11 cellular contexts compared by ENCODE assay signal in the genomic region with DNA sequence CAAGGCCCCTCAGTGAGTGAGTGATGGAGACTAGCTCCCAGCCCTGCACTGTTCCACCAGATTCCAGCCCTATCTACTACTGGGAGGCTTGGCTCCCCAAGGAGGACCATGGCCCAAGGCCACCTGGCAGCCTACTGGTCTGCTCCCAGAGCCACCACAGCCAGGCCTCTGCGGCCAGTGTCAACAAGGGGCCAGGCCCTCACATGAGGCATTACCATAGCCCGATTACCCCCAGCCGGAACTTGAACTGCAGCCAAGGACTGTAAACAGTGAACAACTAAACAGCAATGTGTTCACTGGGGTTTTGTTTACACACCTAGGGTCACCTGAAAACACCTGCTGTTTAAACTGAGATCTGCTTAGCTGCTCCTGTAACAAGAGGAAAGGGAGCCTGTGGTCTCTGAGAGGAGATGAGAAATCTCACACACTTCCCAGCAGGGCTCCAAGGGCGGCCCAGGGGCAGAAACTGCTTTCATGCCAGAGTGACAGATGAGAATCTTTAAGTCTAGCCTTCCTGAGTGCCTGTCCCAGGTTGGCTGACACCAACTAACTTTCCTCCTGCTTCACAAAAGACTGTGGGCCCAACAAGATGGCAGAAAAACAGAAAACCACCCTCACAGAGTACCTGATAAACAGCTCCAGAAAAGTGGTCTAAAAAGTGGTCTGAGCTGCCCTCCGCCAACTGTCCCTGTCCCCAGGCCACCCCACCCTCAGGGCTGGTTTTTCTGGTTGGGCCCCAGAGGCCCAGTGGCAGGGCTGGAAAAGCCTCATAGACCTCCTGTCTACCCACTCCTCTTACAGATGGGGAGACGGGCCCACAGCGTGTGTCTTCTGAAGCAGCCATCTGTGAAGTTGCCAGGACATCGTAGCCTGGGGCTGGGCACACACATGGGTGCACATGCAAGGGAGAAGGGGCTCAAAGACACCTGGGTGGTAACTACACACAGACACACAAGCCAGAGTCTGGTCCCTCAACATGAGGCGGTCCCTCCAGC. TPM values are rescaled to one million over a fixed set of nuclear protein-coding genes. Genes with fewer than 3 reads are reported as not detected.
DNase-seq lines count a peak whose midpoint lies in the region; ATAC-seq and TF ChIP-seq lines count a peak whose summit lies in the region.
"Had no signal": no experiment of that assay in that cellular context is flagged by ENCODE, and none has a peak within 500 bp of the region (broad histone marks: within the 10 kb centered on the region; RNA-seq: fewer than 3 reads in every experiment).

No MANE protein-coding gene starts in this region.

- DNase-seq in NCI-H748 treated with DMSO at 0.1 percent for 48 hours (lab: John Stamatoyannopoulos, UW) (peak; percentile 96), Right ventricle myocardium superior (peak; percentile 92), Kasumi-1 (lab: John Stamatoyannopoulos, UW) (no peak), NOMO-1 (lab: John Stamatoyannopoulos, UW; ENCODE audit: unreplicated experiment in 2 of 2) (no peak), dedifferentiated amniotic fluid mesenchymal stem cell (ENCODE audit: extremely low spot score) (no peak), germinal center (ENCODE audit: low spot score) (no peak)
- no peak for DNase-seq in stimulated activated effector memory CD8-positive, alpha-beta T cell treated with anti-CD3 and anti-CD28 coated beads, Interleukin-12 subunit alpha, Interleukin-12 subunit beta, amount 100 ng/mL, for 72 hours (ENCODE audit: low spot score in 2 of 2)
- DNase-seq: midbrain, T-helper 2 cell had no signal

- TF ChIP-seq EP300 in Ishikawa (IDR thresholded peaks at IDR 0.05; ENCODE audit: borderline replicate concordance): no peak

- H3K4me3 Mint-ChIP-seq in stimulated activated effector memory CD8-positive, alpha-beta T cell treated with anti-CD3 and anti-CD28 coated beads, Interleukin-12 subunit alpha, Interleukin-12 subunit beta, amount 100 ng/mL, for 72 hours: no peak overlapping the region
- H3K4me3 Mint-ChIP-seq: central memory CD8-positive, alpha-beta T cell had no signal

- peaks cover 96% of the 10 kb centered on the region for H3K36me3 Mint-ChIP-seq in stimulated activated effector memory CD8-positive, alpha-beta T cell treated with anti-CD3 and anti-CD28 coated beads, Interleukin-12 subunit alpha, Interleukin-12 subunit beta, amount 100 ng/mL, for 72 hours

- intact Hi-C loops in Right ventricle myocardium superior (cut with DNase I): loop anchor here (10.0 kb wide), 1 partner anchor 123 kb away; the partner anchor contains the start of gene NAXE

- H3K27ac Mint-ChIP-seq in stimulated activated effector memory CD8-positive, alpha-beta T cell treated with anti-CD3 and anti-CD28 coated beads, Interleukin-12 subunit alpha, Interleukin-12 subunit beta, amount 100 ng/mL, for 72 hours: peak overlapping the region; percentile 75

- H3K4me1 Mint-ChIP-seq in stimulated activated effector memory CD8-positive, alpha-beta T cell treated with anti-CD3 and anti-CD28 coated beads, Interleukin-12 subunit alpha, Interleukin-12 subunit beta, amount 100 ng/mL, for 72 hours: peaks cover 33% of the 10 kb centered on the region

- peak; percentile 85 for ATAC-seq in Right ventricle myocardium superior (ENCODE audit: poor library complexity)
- ATAC-seq in stimulated activated effector memory CD8-positive, alpha-beta T cell treated with anti-CD3 and anti-CD28 coated beads, Interleukin-12 subunit alpha, Interleukin-12 subunit beta, amount 100 ng/mL, for 72 hours: no peak

- TF ChIP-seq RAD21 in Ishikawa (IDR thresholded peaks at IDR 0.05; ENCODE audit: low read depth): no peak

- H3K9me3 Mint-ChIP-seq in stimulated activated effector memory CD8-positive, alpha-beta T cell treated with anti-CD3 and anti-CD28 coated beads, Interleukin-12 subunit alpha, Interleukin-12 subunit beta, amount 100 ng/mL, for 72 hours: no peaks in the 10 kb centered on the region
- H3K9me3 Mint-ChIP-seq: central memory CD8-positive, alpha-beta T cell had no signal

TF ChIP-seq in Ishikawa, 13 proteins besides CTCF, POLR2A, EP300 and RAD21:
- TF ChIP-seq, protein P1, sequence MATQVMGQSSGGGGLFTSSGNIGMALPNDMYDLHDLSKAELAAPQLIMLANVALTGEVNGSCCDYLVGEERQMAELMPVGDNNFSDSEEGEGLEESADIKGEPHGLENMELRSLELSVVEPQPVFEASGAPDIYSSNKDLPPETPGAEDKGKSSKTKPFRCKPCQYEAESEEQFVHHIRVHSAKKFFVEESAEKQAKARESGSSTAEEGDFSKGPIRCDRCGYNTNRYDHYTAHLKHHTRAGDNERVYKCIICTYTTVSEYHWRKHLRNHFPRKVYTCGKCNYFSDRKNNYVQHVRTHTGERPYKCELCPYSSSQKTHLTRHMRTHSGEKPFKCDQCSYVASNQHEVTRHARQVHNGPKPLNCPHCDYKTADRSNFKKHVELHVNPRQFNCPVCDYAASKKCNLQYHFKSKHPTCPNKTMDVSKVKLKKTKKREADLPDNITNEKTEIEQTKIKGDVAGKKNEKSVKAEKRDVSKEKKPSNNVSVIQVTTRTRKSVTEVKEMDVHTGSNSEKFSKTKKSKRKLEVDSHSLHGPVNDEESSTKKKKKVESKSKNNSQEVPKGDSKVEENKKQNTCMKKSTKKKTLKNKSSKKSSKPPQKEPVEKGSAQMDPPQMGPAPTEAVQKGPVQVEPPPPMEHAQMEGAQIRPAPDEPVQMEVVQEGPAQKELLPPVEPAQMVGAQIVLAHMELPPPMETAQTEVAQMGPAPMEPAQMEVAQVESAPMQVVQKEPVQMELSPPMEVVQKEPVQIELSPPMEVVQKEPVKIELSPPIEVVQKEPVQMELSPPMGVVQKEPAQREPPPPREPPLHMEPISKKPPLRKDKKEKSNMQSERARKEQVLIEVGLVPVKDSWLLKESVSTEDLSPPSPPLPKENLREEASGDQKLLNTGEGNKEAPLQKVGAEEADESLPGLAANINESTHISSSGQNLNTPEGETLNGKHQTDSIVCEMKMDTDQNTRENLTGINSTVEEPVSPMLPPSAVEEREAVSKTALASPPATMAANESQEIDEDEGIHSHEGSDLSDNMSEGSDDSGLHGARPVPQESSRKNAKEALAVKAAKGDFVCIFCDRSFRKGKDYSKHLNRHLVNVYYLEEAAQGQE (IDR thresholded peaks at IDR 0.05; ENCODE audit: low read depth): no peak
- peak; percentile 34 for TF ChIP-seq NFIC (IDR thresholded peaks at IDR 0.05)
TF ChIP-seq in Ishikawa: peak in this region for 1.

RNA-seq across cellular contexts. Expression of gene MEF2D, which starts 28.8 kb away (rescaled TPM):
- total RNA-seq in Right ventricle myocardium superior: 96.6 TPM

Comparison
In these comparisons a context has a peak if more than half of its experiments do, and no peak if none do; other contexts are left out.
1. DNase-seq: peak in NCI-H748 treated with DMSO at 0.1 percent for 48 hours (single experiment) and Right ventricle myocardium superior (single experiment); none in stimulated activated effector memory CD8-positive, alpha-beta T cell treated with anti-CD3 and anti-CD28 coated beads, Interleukin-12 subunit alpha, Interleukin-12 subunit beta, amount 100 ng/mL, for 72 hours (0 of 2), Kasumi-1 (0 of 2), NOMO-1 (0 of 2), dedifferentiated amniotic fluid mesenchymal stem cell (single experiment) and germinal center (single experiment).